In the genomic region with DNA sequence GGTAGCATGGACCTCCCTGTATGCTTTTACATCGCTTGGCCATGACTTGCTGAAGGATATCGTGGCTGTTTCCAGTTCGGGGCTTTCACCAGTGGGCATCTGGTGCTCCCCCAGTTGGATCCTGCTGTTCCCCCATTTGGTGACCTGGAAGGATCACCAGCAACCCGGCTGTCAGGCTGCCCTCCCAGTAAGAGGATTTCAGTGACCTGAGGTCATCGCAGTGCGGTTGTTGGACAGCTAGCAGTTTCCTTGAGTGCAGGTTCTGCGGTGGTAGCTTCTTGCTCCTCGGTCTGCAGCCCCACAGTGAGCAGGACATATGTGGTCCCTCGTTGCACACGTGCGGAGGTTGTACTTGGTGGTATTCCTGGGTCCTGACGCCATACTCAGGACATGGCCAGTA, we compare ENCODE assay signal across 28 cellular contexts. TPM values are rescaled to one million over a fixed set of nuclear protein-coding genes. Genes with fewer than 3 reads are reported as not detected.
"Had no signal": no experiment of that assay in that cellular context is flagged by ENCODE, and none has a peak within 500 bp of the region (broad histone marks: within the 10 kb centered on the region; RNA-seq: fewer than 3 reads in every experiment).

No MANE protein-coding gene starts in this region.

- H3K27ac Mint-ChIP-seq: dendritic cell treated with granulocyte-macrophage colony-stimulating factor and Interleukin-4, amounts not matched to agents 40 ng/mL and 50 ng/mL, for 4 days; effector memory CD8-positive, alpha-beta T cell; endodermal cell had no signal

- H3K4me3 ChIP-seq: colonic mucosa, esophagus squamous epithelium, gastrocnemius medialis, heart right ventricle, left lung, lower lobe of right lung, mucosa of descending colon had no signal

- H3K27me3 Mint-ChIP-seq: dendritic cell treated with granulocyte-macrophage colony-stimulating factor and Interleukin-4, amounts not matched to agents 40 ng/mL and 50 ng/mL, for 4 days had no signal

- H3K27me3 ChIP-seq: colonic mucosa, esophagus squamous epithelium, left lung had no signal

- H3K9me3 ChIP-seq: colonic mucosa, gastrocnemius medialis, left lung, mucosa of descending colon had no signal

- H3K4me3 Mint-ChIP-seq: dendritic cell treated with granulocyte-macrophage colony-stimulating factor and Interleukin-4, amounts not matched to agents 40 ng/mL and 50 ng/mL, for 4 days; effector memory CD8-positive, alpha-beta T cell; endodermal cell; mesothelial cell of epicardium had no signal

- DNase-seq: cerebellar nuclear complex; colonic mucosa; cortex of kidney; effector CD8-positive, alpha-beta T cell; effector memory CD8-positive, alpha-beta T cell; endodermal cell; erythroblast; esophagus squamous epithelium; foreskin fibroblast; foreskin melanocyte; gastrocnemius medialis; glutamatergic neuron; heart right ventricle; hippocampal formation; left cardiac atrium; left lung; lower lobe of right lung; mesenchymal stem cell; mucosa of descending colon had no signal

- H3K4me1 ChIP-seq: colonic mucosa, esophagus squamous epithelium, gastrocnemius medialis, heart right ventricle, left lung, lower lobe of right lung had no signal

- ATAC-seq: effector memory CD8-positive, alpha-beta T cell; esophagus mucosa; gastrocnemius medialis; heart right ventricle; left cardiac atrium; left lung; lower lobe of right lung; mucosa of descending colon had no signal

- H3K36me3 ChIP-seq: colonic mucosa, esophagus squamous epithelium, gastrocnemius medialis, heart right ventricle, left lung, lower lobe of right lung had no signal

- H3K36me3 Mint-ChIP-seq: mesothelial cell of epicardium had no signal

- H3K27ac ChIP-seq: colonic mucosa, epithelial cell of prostate, esophagus squamous epithelium, gastrocnemius medialis, heart right ventricle, left lung, lower lobe of right lung had no signal

RNA-seq across cellular contexts. Expression of gene TMEM132C, which starts 58.7 kb away (rescaled TPM):
- total RNA-seq: chondrocyte, dermis microvascular lymphatic vessel endothelial cell, glomerular endothelial cell, lung microvascular endothelial cell had no signal
- polyA plus RNA-seq: keratinocyte had no signal
